Comparison of ENCODE assay signal across 8 cellular contexts in genomic region chr16:69384974-69385373, GRCh38. TPM values are rescaled to one million over a fixed set of nuclear protein-coding genes. Genes with fewer than 3 reads are reported as not detected.
A peak's percentile ranks its signal among the peaks of the same experiment; 100 is the strongest.
DNase-seq lines count a peak whose midpoint lies in the region; ATAC-seq and TF ChIP-seq lines count a peak whose summit lies in the region.

No MANE protein-coding gene starts in this region.

- H3K4me1 Mint-ChIP-seq in dendritic cell treated with granulocyte-macrophage colony-stimulating factor and Interleukin-4, amounts not matched to agents 40 ng/mL and 50 ng/mL, for 4 days (ENCODE audit: low read depth) = peaks cover 32% of the 10 kb centered on the region
- H3K4me1 Mint-ChIP-seq in natural killer cell treated with Interleukin-12 subunit alpha and Interleukin-12 subunit beta and Interleukin-15 and Interleukin-18, amount 100 ng/mL, for 72 hours (ENCODE audit: low read depth in 2 of 2) = peaks cover 22 to 37% of the 10 kb centered on the region in 2 donors

- no peaks in the 10 kb centered on the region for H3K9me3 Mint-ChIP-seq in dendritic cell treated with granulocyte-macrophage colony-stimulating factor and Interleukin-4, amounts not matched to agents 40 ng/mL and 50 ng/mL, for 4 days
- no peaks in the 10 kb centered on the region for H3K9me3 Mint-ChIP-seq in natural killer cell treated with Interleukin-12 subunit alpha and Interleukin-12 subunit beta and Interleukin-15 and Interleukin-18, amount 100 ng/mL, for 72 hours

- H3K4me3 ChIP-seq in AG10803 (ENCODE audit: low read length) = peak overlapping the region; percentile 84
- H3K4me3 ChIP-seq in LNCaP clone FGC (ENCODE audit: low read depth, low read length) = peak overlapping the region; percentile 71

- DNase-seq in AG10803 (ENCODE audit: low read depth) (no peak), LNCaP clone FGC (ENCODE audit: low read depth) (no peak), iPS-NIHi7 (ENCODE audit: extremely low spot score) (no peak)
- no peak for DNase-seq in natural killer cell treated with Interleukin-12 subunit alpha and Interleukin-12 subunit beta and Interleukin-15 and Interleukin-18, amount 100 ng/mL, for 72 hours (ENCODE audit: low spot score)
- DNase-seq in activated CD8-positive, alpha-beta memory T cell treated with anti-CD3 and anti-CD28 coated beads, Interleukin-2, amount 50 U/mL, for 48 hours = no peak

- TF ChIP-seq CTCF in AG10803 (conservative IDR thresholded peaks at IDR 0.05; ENCODE audit: low read length) (no peak), LNCaP clone FGC (IDR thresholded peaks at IDR 0.05; ENCODE audit: control insufficient read depth, extremely low read depth, insufficient read depth) (no peak)

- H3K36me3 Mint-ChIP-seq in dendritic cell treated with granulocyte-macrophage colony-stimulating factor and Interleukin-4, amounts not matched to agents 40 ng/mL and 50 ng/mL, for 4 days (ENCODE audit: low read depth) = peaks cover 39% of the 10 kb centered on the region
- peaks cover 22% of the 10 kb centered on the region for H3K36me3 Mint-ChIP-seq in natural killer cell treated with Interleukin-12 subunit alpha and Interleukin-12 subunit beta and Interleukin-15 and Interleukin-18, amount 100 ng/mL, for 72 hours

- peak overlapping the region; percentile 89 for H3K27ac Mint-ChIP-seq in dendritic cell treated with granulocyte-macrophage colony-stimulating factor and Interleukin-4, amounts not matched to agents 40 ng/mL and 50 ng/mL, for 4 days
- peak overlapping the region; percentile 92 to 95 for H3K27ac Mint-ChIP-seq in natural killer cell treated with Interleukin-12 subunit alpha and Interleukin-12 subunit beta and Interleukin-15 and Interleukin-18, amount 100 ng/mL, for 72 hours

- ATAC-seq in natural killer cell treated with Interleukin-12 subunit alpha and Interleukin-12 subunit beta and Interleukin-15 and Interleukin-18, amount 100 ng/mL, for 72 hours = no peak
- ATAC-seq in GM21723 (IDR thresholded peaks at IDR 0.05; ENCODE audit: unreplicated experiment) = no peak
- no peak for ATAC-seq in HG03378 (IDR thresholded peaks at IDR 0.05; ENCODE audit: unreplicated experiment)

- intact Hi-C loops in dendritic cell treated with granulocyte-macrophage colony-stimulating factor and Interleukin-4, amounts not matched to agents 40 ng/mL and 50 ng/mL, for 4 days (cut with micrococcal nuclease) = no loop called here

- H3K27me3 Mint-ChIP-seq in dendritic cell treated with granulocyte-macrophage colony-stimulating factor and Interleukin-4, amounts not matched to agents 40 ng/mL and 50 ng/mL, for 4 days = no peaks in the 10 kb centered on the region
- H3K27me3 Mint-ChIP-seq in natural killer cell treated with Interleukin-12 subunit alpha and Interleukin-12 subunit beta and Interleukin-15 and Interleukin-18, amount 100 ng/mL, for 72 hours = no peaks in the 10 kb centered on the region

- H3K4me3 Mint-ChIP-seq in dendritic cell treated with granulocyte-macrophage colony-stimulating factor and Interleukin-4, amounts not matched to agents 40 ng/mL and 50 ng/mL, for 4 days = peak overlapping the region; percentile 80
- peak overlapping the region; percentile 95 for H3K4me3 Mint-ChIP-seq in natural killer cell treated with Interleukin-12 subunit alpha and Interleukin-12 subunit beta and Interleukin-15 and Interleukin-18, amount 100 ng/mL, for 72 hours

RNA-seq across cellular contexts. Expression of gene TERF2, which starts 0.8 kb away (rescaled TPM):
- total RNA-seq in natural killer cell treated with Interleukin-12 subunit alpha and Interleukin-12 subunit beta and Interleukin-15 and Interleukin-18, amount 100 ng/mL, for 72 hours = 10 to 100 TPM; 39.9 to 43.3 TPM

RNA-seq across cellular contexts. Expression of gene TMED6, which starts 33.4 kb away (rescaled TPM):
- total RNA-seq in natural killer cell treated with Interleukin-12 subunit alpha and Interleukin-12 subunit beta and Interleukin-15 and Interleukin-18, amount 100 ng/mL, for 72 hours = 1 to 10 TPM; 1.5 to 5.0 TPM

RNA-seq across cellular contexts. Expression of gene CYB5B, which starts 39.4 kb away (rescaled TPM):
- 100 to 1,000 TPM; 162 to 230 TPM for total RNA-seq in natural killer cell treated with Interleukin-12 subunit alpha and Interleukin-12 subunit beta and Interleukin-15 and Interleukin-18, amount 100 ng/mL, for 72 hours

RNA-seq across cellular contexts. Expression of gene NIP7, which starts 45.4 kb away (rescaled TPM):
- 10 to 100 TPM; 52.3 to 82.8 TPM for total RNA-seq in natural killer cell treated with Interleukin-12 subunit alpha and Interleukin-12 subunit beta and Interleukin-15 and Interleukin-18, amount 100 ng/mL, for 72 hours

RNA-seq across cellular contexts. Expression of gene COG8, which starts 45.6 kb away (rescaled TPM):
- total RNA-seq in natural killer cell treated with Interleukin-12 subunit alpha and Interleukin-12 subunit beta and Interleukin-15 and Interleukin-18, amount 100 ng/mL, for 72 hours = 10 to 100 TPM; 29.6 to 39.0 TPM
